In genomic region chr2:20444993-20445910, GRCh38 we compare ENCODE assay signal across 15 cellular contexts. TPM values are rescaled to one million over a fixed set of nuclear protein-coding genes. Genes with fewer than 3 reads are reported as not detected.
A peak's percentile ranks its signal among the peaks of the same experiment; 100 is the strongest.
DNase-seq lines count a peak whose midpoint lies in the region; ATAC-seq and TF ChIP-seq lines count a peak whose summit lies in the region.
"Had no signal": no experiment of that assay in that cellular context is flagged by ENCODE, and none has a peak within 500 bp of the region (broad histone marks: within the 10 kb centered on the region; RNA-seq: fewer than 3 reads in every experiment).

No MANE protein-coding gene starts in this region.

- no peak overlapping the region for H4K91ac ChIP-seq in IMR-90 (ENCODE audit: insufficient read depth, low read depth, low read length)

- no peaks in the 10 kb centered on the region for H3K9me3 Mint-ChIP-seq in nephron
- H3K9me3 Mint-ChIP-seq in activated naive CD4-positive, alpha-beta T cell treated with anti-CD3 and anti-CD28 coated beads, Interleukin-2, amount 10 ng/mL, durations not matched to agents 7 days and 5 days = no peaks in the 10 kb centered on the region

- no peak overlapping the region for H3K14ac ChIP-seq in IMR-90 (replicated peaks; ENCODE audit: low read depth, low read length)

- CTCF ChIA-PET in IMR-90 (lab: Yijun Ruan, JAX) = interaction anchor here (0.7 to 3.1 kb wide), 5 partner anchors 34 to 198 kb away, joined by 3 to 17 read pairs (median 6); no protein-coding TSS in a partner anchor
- CTCF ChIA-PET in activated naive CD4-positive, alpha-beta T cell treated with anti-CD3 and anti-CD28 coated beads, Interleukin-2, amount 10 ng/mL, durations not matched to agents 7 days and 5 days (lab: Charles Lee) = interaction anchor here (0.8 to 5.5 kb wide), 8 partner anchors 34 to 216 kb away, joined by 3 to 53 read pairs (median 6); no protein-coding TSS in a partner anchor

- H3K27me3 Mint-ChIP-seq in nephron (ENCODE audit: low read depth) = peaks cover 9% of the 10 kb centered on the region
- H3K27me3 Mint-ChIP-seq in activated naive CD4-positive, alpha-beta T cell treated with anti-CD3 and anti-CD28 coated beads, Interleukin-2, amount 10 ng/mL, durations not matched to agents 7 days and 5 days = peaks cover 70% of the 10 kb centered on the region

- TF ChIP-seq CTCF in IMR-90 (conservative IDR thresholded peaks at IDR 0.05; ENCODE audit: low read depth, low read length) (no peak), dorsolateral prefrontal cortex (IDR thresholded peaks at IDR 0.05 in 54 of 56, conservative IDR thresholded peaks at IDR 0.05 in 2 of 56; ENCODE audit: low read depth in 1 of 56, partially characterized antibody in 56 of 56) (no peak), nephron (IDR thresholded peaks at IDR 0.05; ENCODE audit: unreplicated experiment in 3 of 3) (no peak), testis (IDR thresholded peaks at IDR 0.05) (no peak)

- peak overlapping the region; percentile 53 to 73 (median 70) for H3K4me3 Mint-ChIP-seq in nephron
- H3K4me3 Mint-ChIP-seq in activated naive CD4-positive, alpha-beta T cell treated with anti-CD3 and anti-CD28 coated beads, Interleukin-2, amount 10 ng/mL, durations not matched to agents 7 days and 5 days = no peak overlapping the region

- H2BK120ac ChIP-seq in IMR-90 (ENCODE audit: low read depth, low read length) = no peak overlapping the region

- peaks cover 3 to 32% of the 10 kb centered on the region in 2 experiments for H3K79me1 ChIP-seq in IMR-90 (ENCODE audit: low read depth in 1 of 2, low read length in 2 of 2)

- no peak for DNase-seq in IMR-90
- DNase-seq in dorsolateral prefrontal cortex = peak in 1 of 10 donors; percentile 8
- no peak for DNase-seq in testis
- no peak for DNase-seq in activated CD4-positive, alpha-beta T cell treated with anti-CD3 and anti-CD28 coated beads, Interleukin-2, amount 50 U/mL, for 4 hours
- no peak for DNase-seq in AG08395 (ENCODE audit: low spot score)
- no peak for DNase-seq in MG63
- no peak for DNase-seq in activated naive CD4-positive, alpha-beta T cell treated with anti-CD3 and anti-CD28 coated beads, Interleukin-2, amount 10 ng/mL, durations not matched to agents 7 days and 5 days
- DNase-seq: activated CD8-positive, alpha-beta memory T cell treated with anti-CD3 and anti-CD28 coated beads, Interleukin-2, amount 50 U/mL, for 4 hours; KG1; NCI-H2081 treated with DMSO at 0.1 percent for 48 hours; stimulated activated CD4-positive, alpha-beta T cell treated with anti-CD3 and anti-CD28 coated beads, Interleukin-4, amount 100 ng/mL, for 24 hours; T-helper 9 cell had no signal

- H3K4me3 ChIP-seq in IMR-90 (ENCODE audit: insufficient read depth, low read depth, low read length) (no peak overlapping the region), dorsolateral prefrontal cortex (peak overlapping the region in 32 of 59 donors; percentile 4 to 99 (median 22)), testis (no peak overlapping the region), MG63 (no peak overlapping the region)

- peak overlapping the region; percentile 16; the same call in 1 of the 2 replicates for H2BK20ac ChIP-seq in IMR-90 (ENCODE audit: low read depth, low read length)

- no peak overlapping the region for H2BK5ac ChIP-seq in IMR-90 (ENCODE audit: low read depth, low read length, poor library complexity, severe bottlenecking)

- no peak overlapping the region for H3K4me2 ChIP-seq in IMR-90 (ENCODE audit: low read depth, low read length)

- 0 out of 2 replicates have a peak overlapping the region, but pooled peaks have one; percentile 49 for H3K4ac ChIP-seq in IMR-90 (ENCODE audit: low read depth, low read length)

- no peak overlapping the region for H3K9ac ChIP-seq in IMR-90 (ENCODE audit: low read depth, low read length)

- no peak overlapping the region for H4K8ac ChIP-seq in IMR-90 (ENCODE audit: low read depth in 2 of 2, low read length in 2 of 2)

- no peak for TF ChIP-seq RAD21 in IMR-90 (IDR thresholded peaks at IDR 0.05; ENCODE audit: low read length)

- no peak overlapping the region for H2AFZ ChIP-seq in IMR-90 (replicated peaks; ENCODE audit: low read length, poor library complexity)

- no peak for ATAC-seq in IMR-90 (ENCODE audit: low read depth)
- ATAC-seq: Panc1 had no signal

- no peaks in the 10 kb centered on the region for H3K27me3 ChIP-seq in IMR-90 (ENCODE audit: control insufficient read depth, insufficient read depth, low read length)
- no peaks in the 10 kb centered on the region for H3K27me3 ChIP-seq in dorsolateral prefrontal cortex
- no peaks in the 10 kb centered on the region for H3K27me3 ChIP-seq in testis
- no peaks in the 10 kb centered on the region for H3K27me3 ChIP-seq in MG63

- dilution Hi-C loops in IMR-90 (cut with HindIII; ENCODE audit: low sequenced_read_pairs, unreplicated experiment) = no loop called here

- intact Hi-C loops in IMR-90 (cut with micrococcal nuclease) (no loop called here), dorsolateral prefrontal cortex (cut with DNase I) (loop anchor here (5.0 kb wide), 3 partner anchors 68 to 172 kb away; no protein-coding TSS in a partner anchor), testis (cut with DNase I; ENCODE audit: low total_unique reads) (loop anchor here (5.0 kb wide), 2 partner anchors 167 to 192 kb away; no protein-coding TSS in a partner anchor)

- H3K27ac Mint-ChIP-seq in nephron = peak overlapping the region in 2 of 3 experiments; percentile 71 to 92
- H3K27ac Mint-ChIP-seq in activated naive CD4-positive, alpha-beta T cell treated with anti-CD3 and anti-CD28 coated beads, Interleukin-2, amount 10 ng/mL, durations not matched to agents 7 days and 5 days = no peak overlapping the region

- no peak overlapping the region for H2AK5ac ChIP-seq in IMR-90 (ENCODE audit: low read depth, low read length)

- H3K9me3 ChIP-seq in IMR-90 (ENCODE audit: control insufficient read depth, insufficient read depth, low read length) (no peaks in the 10 kb centered on the region), testis (no peaks in the 10 kb centered on the region), MG63 (no peaks in the 10 kb centered on the region)

- POLR2A ChIA-PET in IMR-90 (lab: Charles Lee; ENCODE audit: unreplicated experiment) = interaction anchor here (0.6 to 0.7 kb wide), 2 partner anchors 151 to 216 kb away, joined by 10 to 14 read pairs; no protein-coding TSS in a partner anchor

- H3K9me1 ChIP-seq in IMR-90 (ENCODE audit: insufficient read depth, low read length) = no peaks in the 10 kb centered on the region

- peaks cover 11% of the 10 kb centered on the region for H3K36me3 Mint-ChIP-seq in nephron (ENCODE audit: low read depth)
- H3K36me3 Mint-ChIP-seq in activated naive CD4-positive, alpha-beta T cell treated with anti-CD3 and anti-CD28 coated beads, Interleukin-2, amount 10 ng/mL, durations not matched to agents 7 days and 5 days = no peaks in the 10 kb centered on the region

- no peak overlapping the region for H4K5ac ChIP-seq in IMR-90 (ENCODE audit: low read depth, low read length)

- no peak overlapping the region for H3K23ac ChIP-seq in IMR-90 (ENCODE audit: low read depth, low read length)

- WGBS in IMR-90 (ENCODE audit: extremely low coverage in 2 of 2, insufficient read length in 1 of 2), 2 experiments = 98% methylated on average over 5 of the region's 24 CpGs; no CpG with 5 or more reads in 1 of the 2 experiments
- 41 to 55% methylated on average over 24 of the region's 24 CpGs for WGBS in testis, 2 donors

- H3K18ac ChIP-seq in IMR-90 (ENCODE audit: low read depth, low read length) = no peak overlapping the region

- peaks cover 33% of the 10 kb centered on the region for H4K20me1 ChIP-seq in IMR-90 (ENCODE audit: insufficient read depth, low read length)

- no TSS peak for BruUV-seq in IMR-90 (replicated peaks; lab: Mats Ljungman, UMichigan)

- H3K27ac ChIP-seq in IMR-90 (ENCODE audit: insufficient read depth, low read length) (no peak overlapping the region), dorsolateral prefrontal cortex (peak overlapping the region in 56 of 59 donors; percentile 1 to 100 (median 66)), testis (peak overlapping the region; percentile 34 to 84)
- H3K27ac ChIP-seq: epithelial cell of prostate had no signal

- no peak for TF ChIP-seq POLR2A in IMR-90 (IDR thresholded peaks at IDR 0.05; ENCODE audit: low read depth, low read length)
- TF ChIP-seq POLR2A in testis (IDR thresholded peaks at IDR 0.05) = no peak

- H3K56ac ChIP-seq in IMR-90 (ENCODE audit: extremely low read depth, insufficient read depth, low read length) = no peak overlapping the region

- H2AK9ac ChIP-seq in IMR-90 (replicated peaks; ENCODE audit: low read depth, low read length, poor library complexity) = no peak overlapping the region

- in situ Hi-C loops in IMR-90 (cut with MboI; ENCODE audit: low sequenced_read_pairs) = loop anchor here (5.0 kb wide), 1 partner anchor 187 kb away; no protein-coding TSS in a partner anchor

- H3K36me3 ChIP-seq in IMR-90 (ENCODE audit: control insufficient read depth, insufficient read depth, low read length) (peaks cover 6% of the 10 kb centered on the region), testis (ENCODE audit: low read depth, missing control alignments) (no peaks in the 10 kb centered on the region), MG63 (peaks cover 12% of the 10 kb centered on the region)

- no peak overlapping the region for H2BK15ac ChIP-seq in IMR-90 (ENCODE audit: low read depth, low read length)

- H3K4me1 ChIP-seq in IMR-90 (ENCODE audit: control insufficient read depth, insufficient read depth, low read length) = peaks cover 8% of the 10 kb centered on the region
- H3K4me1 ChIP-seq in testis = peaks cover 4% of the 10 kb centered on the region

- H3K4me1 Mint-ChIP-seq in nephron = peaks cover 30% of the 10 kb centered on the region
- H3K4me1 Mint-ChIP-seq in activated naive CD4-positive, alpha-beta T cell treated with anti-CD3 and anti-CD28 coated beads, Interleukin-2, amount 10 ng/mL, durations not matched to agents 7 days and 5 days = peaks cover 6% of the 10 kb centered on the region

TF ChIP-seq in IMR-90, 13 proteins besides CTCF, POLR2A, EP300 and RAD21 (continues in another document):
- TF ChIP-seq CHD1 (IDR thresholded peaks at IDR 0.05; ENCODE audit: low read depth, low read length) = no peak

RNA-seq across cellular contexts. Expression of gene RHOB, which starts 1.6 kb away (rescaled TPM):
- total RNA-seq in IMR-90 (2012; rRNA removed) (112 and 151 TPM in 2 replicates), dorsolateral prefrontal cortex (100 to 1,000 TPM; 206 to 544 (median 321) TPM), testis (100 to 1,000 TPM; 186 to 244 TPM)
- polyA plus RNA-seq in IMR-90 (2012; rRNA removed) (149 and 201 TPM in 2 replicates), testis (ENCODE audit: insufficient read depth, low read depth, low replicate concordance) (86.3 TPM)
- 238 and 364 TPM in 2 replicates for polyA plus RNA-seq in IMR-90 (2012; cell fraction: cytosol; rRNA removed)
- 195 and 365 TPM in 2 replicates for polyA plus RNA-seq in IMR-90 (2012; cell fraction: nucleus; rRNA removed; ENCODE audit: low replicate concordance)
- 65.2 and 65.4 TPM in 2 replicates for total RNA-seq in MG63 (2014; rRNA removed; shearing (Covaris generic); ENCODE audit: low replicate concordance)

Comparison
In these comparisons a context has a peak if more than half of its experiments do, and no peak if none do; other contexts are left out.
1. H3K4me3 ChIP-seq: peak in dorsolateral prefrontal cortex (32 of 59); none in IMR-90 (single experiment), testis (0 of 2) and MG63 (single experiment).